Comparison of ENCODE assay signal across 29 cellular contexts in genomic region chr13:44040754-44041100, GRCh38.
DNase-seq lines count a peak whose midpoint lies in the region; TF ChIP-seq lines count a peak whose summit lies in the region.
"Had no signal": no experiment of that assay in that cellular context is flagged by ENCODE, and none has a peak within 500 bp of the region (broad histone marks: within the 10 kb centered on the region; RNA-seq: fewer than 3 reads in every experiment).

No MANE protein-coding gene starts in this region.

- H3K4me3 Mint-ChIP-seq in CD8-positive, alpha-beta memory T cell, result no peak overlapping the region
- H3K4me3 Mint-ChIP-seq: activated B cell treated with CpG ODN at 0.5 μM for 24 hours; activated T-helper 1 cell treated with anti-CD3 and anti-CD28 coated beads, Interleukin-12 subunit alpha, Interleukin-12 subunit beta, Interleukin-2, Interleukin-4 antibody, amounts not matched to agents 30 ng/mL and 10 ng/mL and 1 ng/mL, durations not matched to agents 14 hours and 24 hours and 36 hours; nephron progenitor cell had no signal

- TF ChIP-seq CTCF in AG04449 (IDR thresholded peaks at IDR 0.05; ENCODE audit: insufficient read depth, low read length, missing control alignments) (no peak), fibroblast of lung (conservative IDR thresholded peaks at IDR 0.05 in 1 of 2, IDR thresholded peaks at IDR 0.05 in 1 of 2; ENCODE audit: low read depth in 1 of 2, low read length in 2 of 2) (no peak)

- no peak overlapping the region for H3K9ac ChIP-seq in SK-N-MC (ENCODE audit: insufficient read length)
- no peak overlapping the region for H3K9ac ChIP-seq in fibroblast of lung (ENCODE audit: insufficient read depth, low read length)
- H3K9ac ChIP-seq in mesenchymal stem cell (ENCODE audit: low read length), result no peak overlapping the region

- no peak overlapping the region for H4K91ac ChIP-seq in mesenchymal stem cell (ENCODE audit: low read length)

- no peak overlapping the region for H3K4ac ChIP-seq in mesenchymal stem cell (ENCODE audit: low read depth in 1 of 2, low read length in 2 of 2)

- H3K4me3 ChIP-seq in AG04449 (ENCODE audit: low read depth, low read length), result no peak overlapping the region
- H3K4me3 ChIP-seq in SK-N-MC, result no peak overlapping the region
- no peak overlapping the region for H3K4me3 ChIP-seq in fibroblast of lung (replicated peaks in 1 of 4; ENCODE audit: control extremely low read depth in 1 of 4, insufficient read depth in 1 of 4, low read depth in 3 of 4, low read length in 4 of 4)
- no peak overlapping the region for H3K4me3 ChIP-seq in mesenchymal stem cell (ENCODE audit: insufficient read depth in 1 of 2, low read depth in 1 of 2, low read length in 2 of 2)
- no peak overlapping the region for H3K4me3 ChIP-seq in CD8-positive, alpha-beta memory T cell (ENCODE audit: low read length)
- H3K4me3 ChIP-seq: GM12878, heart right ventricle, sigmoid colon, upper lobe of right lung had no signal

- H3K18ac ChIP-seq in mesenchymal stem cell (ENCODE audit: low read depth in 1 of 2, low read length in 2 of 2), result no peak overlapping the region

- POLR2A ChIA-PET in AG04449 (lab: Yijun Ruan, JAX), result no interaction called here
- POLR2A ChIA-PET in CD8-positive, alpha-beta memory T cell (lab: Charles Lee), result no interaction called here

- CTCF ChIA-PET in AG04449 (lab: Yijun Ruan, JAX), result interaction anchor here (1.1 to 1.3 kb wide), 2 partner anchors 8 to 10 kb away, joined by 3 to 5 read pairs; no protein-coding TSS in a partner anchor
- CTCF ChIA-PET in CD8-positive, alpha-beta memory T cell (lab: Charles Lee), result interaction anchor here (0.6 kb wide), 1 partner anchor 234 kb away, joined by 4 read pairs; no protein-coding TSS in a partner anchor

- H3K27me3 Mint-ChIP-seq in CD8-positive, alpha-beta memory T cell, result peaks cover 0 to 19% of the 10 kb centered on the region in 2 donors

- no peak overlapping the region for H2BK15ac ChIP-seq in mesenchymal stem cell (ENCODE audit: low read depth, poor library complexity, severe bottlenecking)

- H2BK12ac ChIP-seq in mesenchymal stem cell (ENCODE audit: low read length in 2 of 2), result no peak overlapping the region

- no peak overlapping the region for H2BK120ac ChIP-seq in mesenchymal stem cell (ENCODE audit: low read depth, low read length)

- H3K27ac ChIP-seq in SK-N-MC (peak overlapping the region; percentile 60; the same call in 1 of the 2 replicates), fibroblast of lung (ENCODE audit: insufficient read depth, low read length) (no peak overlapping the region), mesenchymal stem cell (ENCODE audit: low read length, poor library complexity, severe bottlenecking) (peak overlapping the region; percentile 80)
- H3K27ac ChIP-seq in CD8-positive, alpha-beta memory T cell (ENCODE audit: low read depth, low read length), result no peak overlapping the region
- H3K27ac ChIP-seq: heart right ventricle, sigmoid colon, upper lobe of right lung had no signal

- no peak overlapping the region for H2AFZ ChIP-seq in fibroblast of lung (ENCODE audit: low read length)
- H2AFZ ChIP-seq in mesenchymal stem cell (ENCODE audit: low read depth, low read length), result no peak overlapping the region

- no peaks in the 10 kb centered on the region for H3K4me1 ChIP-seq in fibroblast of lung (ENCODE audit: control insufficient read depth, extremely low read depth, insufficient read depth, low read length)
- H3K4me1 ChIP-seq in mesenchymal stem cell (ENCODE audit: control insufficient read depth, insufficient read depth, low read depth, low read length), result peaks cover 8% of the 10 kb centered on the region
- H3K4me1 ChIP-seq in CD8-positive, alpha-beta memory T cell (ENCODE audit: insufficient read depth, low read length), result no peaks in the 10 kb centered on the region
- H3K4me1 ChIP-seq: heart right ventricle, upper lobe of right lung had no signal

- H3K27me3 ChIP-seq in fibroblast of lung (ENCODE audit: control insufficient read depth, insufficient read depth, low read length), result peaks cover 2% of the 10 kb centered on the region
- peaks cover 0 to 9% of the 10 kb centered on the region in 2 experiments for H3K27me3 ChIP-seq in mesenchymal stem cell (ENCODE audit: control insufficient read depth in 1 of 2, insufficient read depth in 1 of 2, low read length in 2 of 2)
- no peaks in the 10 kb centered on the region for H3K27me3 ChIP-seq in CD8-positive, alpha-beta memory T cell (ENCODE audit: insufficient read depth, low read length, poor library complexity, severe bottlenecking)
- H3K27me3 ChIP-seq: heart right ventricle, sigmoid colon, upper lobe of right lung had no signal

- no peaks in the 10 kb centered on the region for H3K36me3 ChIP-seq in SK-N-MC (ENCODE audit: insufficient read depth, low read length)
- no peaks in the 10 kb centered on the region for H3K36me3 ChIP-seq in fibroblast of lung (ENCODE audit: control insufficient read depth, insufficient read depth, low read length)
- no peaks in the 10 kb centered on the region for H3K36me3 ChIP-seq in mesenchymal stem cell (ENCODE audit: control insufficient read depth in 1 of 2, insufficient read depth in 2 of 2, low read depth in 1 of 2, low read length in 2 of 2)
- H3K36me3 ChIP-seq in CD8-positive, alpha-beta memory T cell (ENCODE audit: insufficient read depth, low read length), result no peaks in the 10 kb centered on the region
- H3K36me3 ChIP-seq: heart right ventricle, sigmoid colon, upper lobe of right lung had no signal

- no peaks in the 10 kb centered on the region for H3K79me1 ChIP-seq in mesenchymal stem cell (replicated peaks; ENCODE audit: low read length, poor library complexity, severe bottlenecking)

- peak; percentile 10 for DNase-seq in AG04449 (ENCODE audit: low read depth, low spot score)
- no peak for DNase-seq in SK-N-MC (ENCODE audit: low read depth, low spot score)
- DNase-seq in fibroblast of lung (ENCODE audit: low read depth in 2 of 2), result peak; percentile 55 to 69
- peak; percentile 71 for DNase-seq in mesenchymal stem cell
- DNase-seq in CD8-positive, alpha-beta memory T cell, result no peak
- no peak for DNase-seq in NCI-H1105 (lab: John Stamatoyannopoulos, UW)
- DNase-seq in RKO (ENCODE audit: low spot score), result no peak
- no peak for DNase-seq in NCI-H2196 treated with DMSO at 0.1 percent for 48 hours (lab: John Stamatoyannopoulos, UW; ENCODE audit: unreplicated experiment)
- DNase-seq: activated B cell treated with CpG ODN at 0.5 μM for 24 hours; activated CD4-positive, alpha-beta T cell treated with anti-CD3 and anti-CD28 coated beads, Interleukin-2, amount 50 U/mL, for 4 hours; activated naive CD4-positive, alpha-beta T cell treated with anti-CD3 and anti-CD28 coated beads, Interleukin-2, amount 50 U/mL, for 16 hours; amygdala; caudate nucleus; COR-L47; dermis blood vessel endothelial cell; DMS79; HCEC 1CT; heart right ventricle; NCI-H187; NCI-H2171 treated with DMSO at 0.1 percent for 48 hours; NCI-H69; nephron progenitor cell; posterior cingulate gyrus; sigmoid colon; substantia nigra; T1000; upper lobe of right lung had no signal

- H3K79me2 ChIP-seq in fibroblast of lung (ENCODE audit: control insufficient read depth, insufficient read depth, low read length), result no peaks in the 10 kb centered on the region

- H3K14ac ChIP-seq in mesenchymal stem cell (ENCODE audit: low read length in 2 of 2), result no peak overlapping the region

- H3K9me3 ChIP-seq in SK-N-MC (ENCODE audit: low read depth, low read length) (no peaks in the 10 kb centered on the region), fibroblast of lung (ENCODE audit: control insufficient read depth, insufficient read depth, low read depth, low read length) (no peaks in the 10 kb centered on the region), mesenchymal stem cell (ENCODE audit: control insufficient read depth, low read length) (no peaks in the 10 kb centered on the region)
- no peaks in the 10 kb centered on the region for H3K9me3 ChIP-seq in CD8-positive, alpha-beta memory T cell (ENCODE audit: low read length)
- H3K9me3 ChIP-seq: heart right ventricle, sigmoid colon, upper lobe of right lung had no signal

- H3K4me1 Mint-ChIP-seq in CD8-positive, alpha-beta memory T cell, result no peaks in the 10 kb centered on the region
- H3K4me1 Mint-ChIP-seq: activated B cell treated with CpG ODN at 0.5 μM for 24 hours had no signal

- H3K36me3 Mint-ChIP-seq in CD8-positive, alpha-beta memory T cell, result no peaks in the 10 kb centered on the region

- peaks cover 0 to 3% (median 0%) of the 10 kb centered on the region in 5 donors for H3K9me3 Mint-ChIP-seq in CD8-positive, alpha-beta memory T cell
- H3K9me3 Mint-ChIP-seq: activated T-helper 1 cell treated with anti-CD3 and anti-CD28 coated beads, Interleukin-12 subunit alpha, Interleukin-12 subunit beta, Interleukin-2, Interleukin-4 antibody, amounts not matched to agents 30 ng/mL and 10 ng/mL and 1 ng/mL, durations not matched to agents 14 hours and 24 hours and 36 hours had no signal

- no peak overlapping the region for H2AK5ac ChIP-seq in mesenchymal stem cell (ENCODE audit: low read length, severe bottlenecking)

- H3K4me2 ChIP-seq in fibroblast of lung (ENCODE audit: extremely low read depth, insufficient read depth, low read length), result no peak overlapping the region
- H3K4me2 ChIP-seq in mesenchymal stem cell (ENCODE audit: low read length, poor library complexity, severe bottlenecking), result no peak overlapping the region

- H2BK5ac ChIP-seq in mesenchymal stem cell (ENCODE audit: low read depth, low read length, poor library complexity, severe bottlenecking), result no peak overlapping the region

- H3K23ac ChIP-seq in mesenchymal stem cell (ENCODE audit: low read length in 2 of 2), result no peak overlapping the region

- no peak overlapping the region for H4K8ac ChIP-seq in mesenchymal stem cell (ENCODE audit: low read length)

- no peaks in the 10 kb centered on the region for H4K20me1 ChIP-seq in fibroblast of lung (ENCODE audit: control insufficient read depth, extremely low read depth, insufficient read depth, low read length)

- H3K27ac Mint-ChIP-seq in CD8-positive, alpha-beta memory T cell, result no peak overlapping the region
- H3K27ac Mint-ChIP-seq: activated B cell treated with CpG ODN at 0.5 μM for 24 hours; activated T-helper 1 cell treated with anti-CD3 and anti-CD28 coated beads, Interleukin-12 subunit alpha, Interleukin-12 subunit beta, Interleukin-2, Interleukin-4 antibody, amounts not matched to agents 30 ng/mL and 10 ng/mL and 1 ng/mL, durations not matched to agents 14 hours and 24 hours and 36 hours; nephron progenitor cell had no signal

Comparison
In these comparisons a context has a peak if more than half of its experiments do, and no peak if none do; other contexts are left out.
1. DNase-seq: peak in AG04449 (single experiment), fibroblast of lung (2 of 2) and mesenchymal stem cell (single experiment); none in SK-N-MC (single experiment), CD8-positive, alpha-beta memory T cell (0 of 5), NCI-H1105 (single experiment), RKO (single experiment) and NCI-H2196 treated with DMSO at 0.1 percent for 48 hours (single experiment).
2. H3K27ac ChIP-seq: peak in SK-N-MC (single experiment) and mesenchymal stem cell (single experiment); none in fibroblast of lung (single experiment) and CD8-positive, alpha-beta memory T cell (single experiment).